ENCODE assay signal across 11 cellular contexts in genomic region chr4:7971881-7972500, GRCh38. TPM values are rescaled to one million over a fixed set of nuclear protein-coding genes. Genes with fewer than 3 reads are reported as not detected.
DNase-seq lines count a peak whose midpoint lies in the region; ATAC-seq and TF ChIP-seq lines count a peak whose summit lies in the region.
"Had no signal": no experiment of that assay in that cellular context is flagged by ENCODE, and none has a peak within 500 bp of the region (broad histone marks: within the 10 kb centered on the region; RNA-seq: fewer than 3 reads in every experiment).

No MANE protein-coding gene starts in this region.

- H3K27me3 Mint-ChIP-seq in activated CD8-positive, alpha-beta memory T cell treated with anti-CD3 and anti-CD28 coated beads, Interleukin-2, amount 10 ng/mL, durations not matched to agents 7 days and 5 days: no peaks in the 10 kb centered on the region
- no peaks in the 10 kb centered on the region for H3K27me3 Mint-ChIP-seq in activated T-cell treated with anti-CD3 and anti-CD28 coated beads, Interleukin-2, amount 50 U/mL, for 72 hours (ENCODE audit: low read depth)
- H3K27me3 Mint-ChIP-seq in immature natural killer cell (ENCODE audit: low read depth in 3 of 3): peaks cover 13 to 23% (median 22%) of the 10 kb centered on the region in 3 donors

- CTCF ChIA-PET in activated CD8-positive, alpha-beta memory T cell treated with anti-CD3 and anti-CD28 coated beads, Interleukin-2, amount 10 ng/mL, durations not matched to agents 7 days and 5 days (lab: Charles Lee): no interaction called here

- H3K4me3 Mint-ChIP-seq in activated CD8-positive, alpha-beta memory T cell treated with anti-CD3 and anti-CD28 coated beads, Interleukin-2, amount 10 ng/mL, durations not matched to agents 7 days and 5 days: peak overlapping the region; percentile 75
- H3K4me3 Mint-ChIP-seq in activated T-cell treated with anti-CD3 and anti-CD28 coated beads, Interleukin-2, amount 50 U/mL, for 72 hours: peak overlapping the region; percentile 82 to 100
- H3K4me3 Mint-ChIP-seq in immature natural killer cell: peak overlapping the region; percentile 91 to 99 (median 96)

- no peak for DNase-seq in activated CD8-positive, alpha-beta memory T cell treated with anti-CD3 and anti-CD28 coated beads, Interleukin-2, amount 10 ng/mL, durations not matched to agents 7 days and 5 days
- no peak for DNase-seq in activated CD8-positive, alpha-beta memory T cell treated with anti-CD3 and anti-CD28 coated beads, Interleukin-2, amount 50 U/mL, for 48 hours
- no peak for DNase-seq in activated T-cell treated with anti-CD3 and anti-CD28 coated beads, Interleukin-2, amount 50 U/mL, for 72 hours
- DNase-seq in immature natural killer cell (no peak), suprapubic skin (ENCODE audit: low spot score in 2 of 2) (no peak), NCI-H2196 treated with DMSO at 0.1 percent for 48 hours (lab: John Stamatoyannopoulos, UW; ENCODE audit: unreplicated experiment) (no peak), NCI-H146 treated with DMSO at 0.1 percent for 48 hours (lab: John Stamatoyannopoulos, UW; ENCODE audit: unreplicated experiment) (no peak)
- DNase-seq: activated effector memory CD4-positive, alpha-beta T cell treated with Interleukin-2 at 50 U/mL for 16 hours; NCI-H345 had no signal

- ATAC-seq in activated CD8-positive, alpha-beta memory T cell treated with anti-CD3 and anti-CD28 coated beads, Interleukin-2, amount 10 ng/mL, durations not matched to agents 7 days and 5 days: no peak
- ATAC-seq in activated T-cell treated with anti-CD3 and anti-CD28 coated beads, Interleukin-2, amount 50 U/mL, for 72 hours (replicated peaks in 1 of 2): no peak
- no peak for ATAC-seq in GM21390 (IDR thresholded peaks at IDR 0.05; ENCODE audit: unreplicated experiment)

- no peaks in the 10 kb centered on the region for H3K9me3 Mint-ChIP-seq in activated CD8-positive, alpha-beta memory T cell treated with anti-CD3 and anti-CD28 coated beads, Interleukin-2, amount 10 ng/mL, durations not matched to agents 7 days and 5 days (ENCODE audit: low read depth)
- no peaks in the 10 kb centered on the region for H3K9me3 Mint-ChIP-seq in activated T-cell treated with anti-CD3 and anti-CD28 coated beads, Interleukin-2, amount 50 U/mL, for 72 hours
- no peaks in the 10 kb centered on the region for H3K9me3 Mint-ChIP-seq in immature natural killer cell

- TF ChIP-seq POLR2A in suprapubic skin (IDR thresholded peaks at IDR 0.05): no peak

- H3K4me3 ChIP-seq in suprapubic skin: no peak overlapping the region
- H3K4me3 ChIP-seq: pancreas had no signal

- peak overlapping the region; percentile 73 for H3K27ac Mint-ChIP-seq in activated CD8-positive, alpha-beta memory T cell treated with anti-CD3 and anti-CD28 coated beads, Interleukin-2, amount 10 ng/mL, durations not matched to agents 7 days and 5 days
- peak overlapping the region; percentile 92 for H3K27ac Mint-ChIP-seq in activated T-cell treated with anti-CD3 and anti-CD28 coated beads, Interleukin-2, amount 50 U/mL, for 72 hours
- peak overlapping the region; percentile 95 to 99 (median 97) for H3K27ac Mint-ChIP-seq in immature natural killer cell

- no peaks in the 10 kb centered on the region for H3K36me3 ChIP-seq in suprapubic skin
- H3K36me3 ChIP-seq: pancreas had no signal

- no peak for TF ChIP-seq CTCF in suprapubic skin (IDR thresholded peaks at IDR 0.05)

- peak overlapping the region; percentile 71 for H3K27ac ChIP-seq in suprapubic skin

- TF ChIP-seq EP300 in suprapubic skin (IDR thresholded peaks at IDR 0.05): no peak

- H3K4me1 Mint-ChIP-seq in activated CD8-positive, alpha-beta memory T cell treated with anti-CD3 and anti-CD28 coated beads, Interleukin-2, amount 10 ng/mL, durations not matched to agents 7 days and 5 days: peaks cover 58% of the 10 kb centered on the region
- peaks cover 63% of the 10 kb centered on the region for H3K4me1 Mint-ChIP-seq in activated T-cell treated with anti-CD3 and anti-CD28 coated beads, Interleukin-2, amount 50 U/mL, for 72 hours (ENCODE audit: low read depth)
- peaks cover 85 to 91% of the 10 kb centered on the region in 2 donors for H3K4me1 Mint-ChIP-seq in immature natural killer cell

- WGBS in suprapubic skin: 86% methylated on average over 9 of the region's 13 CpGs

- H3K27me3 ChIP-seq in suprapubic skin: no peaks in the 10 kb centered on the region
- H3K27me3 ChIP-seq: pancreas had no signal

- H3K36me3 Mint-ChIP-seq in activated CD8-positive, alpha-beta memory T cell treated with anti-CD3 and anti-CD28 coated beads, Interleukin-2, amount 10 ng/mL, durations not matched to agents 7 days and 5 days: no peaks in the 10 kb centered on the region
- H3K36me3 Mint-ChIP-seq in activated T-cell treated with anti-CD3 and anti-CD28 coated beads, Interleukin-2, amount 50 U/mL, for 72 hours (ENCODE audit: insufficient read depth in 2 of 2): peaks cover 11 to 22% of the 10 kb centered on the region in 2 donors
- peaks cover 0 to 4% (median 0%) of the 10 kb centered on the region in 3 donors for H3K36me3 Mint-ChIP-seq in immature natural killer cell

- H3K4me1 ChIP-seq in suprapubic skin: peaks cover 55% of the 10 kb centered on the region
- H3K4me1 ChIP-seq: pancreas had no signal

- no peaks in the 10 kb centered on the region for H3K9me3 ChIP-seq in suprapubic skin
- H3K9me3 ChIP-seq: pancreas had no signal

RNA-seq across cellular contexts. Expression of gene AFAP1, which starts 32.3 kb away (rescaled TPM):
- total RNA-seq in activated CD8-positive, alpha-beta memory T cell treated with anti-CD3 and anti-CD28 coated beads, Interleukin-2, amount 10 ng/mL, durations not matched to agents 7 days and 5 days: 1 to 10 TPM; 5.8 to 5.9 TPM
- total RNA-seq in activated T-cell treated with anti-CD3 and anti-CD28 coated beads, Interleukin-2, amount 50 U/mL, for 72 hours: 10 to 100 TPM; 30.6 to 49.3 TPM
- 1 to 10 TPM in 1 of 3 donors, under 1 TPM in 1, not detected in 1; 0.32 to 1.2 TPM for polyA plus RNA-seq in immature natural killer cell
- total RNA-seq in suprapubic skin: 10 to 100 TPM in 3 of 4 donors, 1 to 10 TPM in 1; 8.3 to 27.1 (median 11.1) TPM
